8 cellular contexts compared by ENCODE assay signal in genomic region chr12:15882055-15882971, GRCh38. TPM values are rescaled to one million over a fixed set of nuclear protein-coding genes. Genes with fewer than 3 reads are reported as not detected.
DNase-seq lines count a peak whose midpoint lies in the region; ATAC-seq and TF ChIP-seq lines count a peak whose summit lies in the region.

TSS of gene STRAP (plus strand) at chr12:15882387. CDS start at chr12:15882708, 321 bp downstream.

- H3K36me3 Mint-ChIP-seq in T-helper 1 cell treated with Interleukin-12 subunit alpha and Interleukin-12 subunit beta and Interleukin-4 antibody, amounts not matched to agents 30 μg/mL and 1 μg/mL, for 36 hours (ENCODE audit: low read depth): peaks cover 20% of the 10 kb centered on the region
- peaks cover 26% of the 10 kb centered on the region for H3K36me3 Mint-ChIP-seq in progenitor cell of endocrine pancreas (ENCODE audit: insufficient read depth)

- TF ChIP-seq CTCF in GM13977 (IDR thresholded peaks at IDR 0.05; ENCODE audit: extremely low read depth, insufficient read depth, missing control alignments): no peak
- TF ChIP-seq CTCF in progenitor cell of endocrine pancreas (IDR thresholded peaks at IDR 0.05; ENCODE audit: unreplicated experiment): no peak

- ATAC-seq in HG02884 (IDR thresholded peaks at IDR 0.05; ENCODE audit: unreplicated experiment) (peak; percentile 94), left cardiac atrium (peak; percentile 97 to 98)

- no peaks in the 10 kb centered on the region for H3K27me3 Mint-ChIP-seq in T-helper 1 cell treated with Interleukin-12 subunit alpha and Interleukin-12 subunit beta and Interleukin-4 antibody, amounts not matched to agents 30 μg/mL and 1 μg/mL, for 36 hours (ENCODE audit: low read depth)
- no peaks in the 10 kb centered on the region for H3K27me3 Mint-ChIP-seq in progenitor cell of endocrine pancreas

- in situ Hi-C loops in GM13977 (cut with MboI; ENCODE audit: low pct_unique_long_range_greater_than_20kb, low sequenced_read_pairs, unreplicated experiment): no loop called here

- H3K4me1 Mint-ChIP-seq in T-helper 1 cell treated with Interleukin-12 subunit alpha and Interleukin-12 subunit beta and Interleukin-4 antibody, amounts not matched to agents 30 μg/mL and 1 μg/mL, for 36 hours (ENCODE audit: low read depth): peaks cover 40% of the 10 kb centered on the region
- H3K4me1 Mint-ChIP-seq in progenitor cell of endocrine pancreas (ENCODE audit: low read depth): peaks cover 27% of the 10 kb centered on the region

- H3K9me3 Mint-ChIP-seq in T-helper 1 cell treated with Interleukin-12 subunit alpha and Interleukin-12 subunit beta and Interleukin-4 antibody, amounts not matched to agents 30 μg/mL and 1 μg/mL, for 36 hours: no peaks in the 10 kb centered on the region
- peaks cover 3% of the 10 kb centered on the region for H3K9me3 Mint-ChIP-seq in progenitor cell of endocrine pancreas (ENCODE audit: low read depth)

- DNase-seq in GM13977 (ENCODE audit: low spot score) (peak; percentile 91), NCI-H1694 (lab: John Stamatoyannopoulos, UW) (peak; percentile 98), amniotic stem cell (lab: John Stamatoyannopoulos, UW) (peak; percentile 93), left cardiac atrium (peak; percentile 96), progenitor cell of endocrine pancreas (ENCODE audit: low spot score, unreplicated experiment) (peak; percentile 98), ureter (ENCODE audit: low spot score) (peak; percentile 98)

- peak within 1 kb of the TSS; percentile 96 for H3K4me3 Mint-ChIP-seq in T-helper 1 cell treated with Interleukin-12 subunit alpha and Interleukin-12 subunit beta and Interleukin-4 antibody, amounts not matched to agents 30 μg/mL and 1 μg/mL, for 36 hours
- peak within 1 kb of the TSS; percentile 98 for H3K4me3 Mint-ChIP-seq in progenitor cell of endocrine pancreas (ENCODE audit: low read depth)

- H3K27ac Mint-ChIP-seq in T-helper 1 cell treated with Interleukin-12 subunit alpha and Interleukin-12 subunit beta and Interleukin-4 antibody, amounts not matched to agents 30 μg/mL and 1 μg/mL, for 36 hours: peak within 1 kb of the TSS; percentile 99
- peak within 1 kb of the TSS; percentile 100 for H3K27ac Mint-ChIP-seq in progenitor cell of endocrine pancreas

- intact Hi-C loops in left cardiac atrium (cut with DNase I): no loop called here

RNA-seq across cellular contexts. Expression of gene STRAP, which starts in this region (rescaled TPM):
- total RNA-seq in left cardiac atrium (100 to 1,000 TPM in 1 of 2 donors, 10 to 100 TPM in 1; 96.4 to 128 TPM), progenitor cell of endocrine pancreas (229 and 243 TPM in 2 replicates), ureter (79.8 TPM)

Comparison
In these comparisons a context has a peak if more than half of its experiments do, and no peak if none do; other contexts are left out.
1. Peak in every context shown above with its lines: DNase-seq and ATAC-seq.